ENCODE assay signal across 21 cellular contexts in the genomic region with DNA sequence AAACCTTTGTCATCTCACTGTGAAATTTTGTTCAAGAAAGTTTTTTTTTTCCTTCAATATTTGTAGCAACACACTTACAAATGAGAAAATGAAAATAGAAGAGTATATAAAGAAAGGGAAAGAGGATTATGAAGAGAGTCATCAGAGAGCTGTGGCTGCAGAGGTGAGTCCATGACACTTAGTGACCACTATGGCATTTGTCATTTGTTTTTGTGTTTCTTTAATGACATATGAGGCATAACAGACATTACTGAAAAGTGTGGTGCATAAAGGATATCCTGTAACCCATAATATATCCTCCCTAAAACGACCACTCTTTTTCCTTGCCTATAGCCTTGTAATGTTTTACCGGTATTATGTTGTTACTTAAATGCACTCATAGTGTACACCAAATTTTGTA.
"Had no signal": no experiment of that assay in that cellular context is flagged by ENCODE, and none has a peak within 500 bp of the region (broad histone marks: within the 10 kb centered on the region; RNA-seq: fewer than 3 reads in every experiment).

No MANE protein-coding gene starts in this region.

- ATAC-seq: left cardiac atrium; lower lobe of right lung; natural killer cell; sciatic nerve; stimulated activated naive B cell treated with anti-CD40 and anti-IgM and Interleukin-4, amounts not matched to agents 10 μg/mL and 1 μg/mL and 100 μg/mL, for 72 hours had no signal

- H3K27me3 Mint-ChIP-seq: memory B cell; stimulated activated naive B cell treated with anti-CD40 and anti-IgM and Interleukin-4, amounts not matched to agents 10 μg/mL and 1 μg/mL and 100 μg/mL, for 72 hours had no signal

- H3K9me3 Mint-ChIP-seq: memory B cell; mesothelial cell of epicardium; natural killer cell; neural crest cell; stimulated activated naive B cell treated with anti-CD40 and anti-IgM and Interleukin-4, amounts not matched to agents 10 μg/mL and 1 μg/mL and 100 μg/mL, for 72 hours had no signal

- H3K27me3 ChIP-seq: hepatocyte, spleen had no signal

- H3K27ac Mint-ChIP-seq: endodermal cell; memory B cell; mesothelial cell of epicardium; stimulated activated naive B cell treated with anti-CD40 and anti-IgM and Interleukin-4, amounts not matched to agents 10 μg/mL and 1 μg/mL and 100 μg/mL, for 72 hours had no signal

- DNase-seq: effector CD4-positive, alpha-beta T cell; endodermal cell; foreskin melanocyte; head of caudate nucleus; kidney; left cardiac atrium; left ventricle myocardium inferior; lower lobe of right lung; natural killer cell; posterior cingulate gyrus; spleen; stimulated activated CD4-positive, alpha-beta T cell treated with anti-CD3 and anti-CD28 coated beads, Interleukin-15, amount 100 ng/mL, for 24 hours; stimulated activated CD4-positive, alpha-beta T cell treated with anti-CD3 and anti-CD28 coated beads, Interleukin-1b, Interleukin-23, amount 100 ng/mL, for 48 hours; stimulated activated CD4-positive, alpha-beta T cell treated with anti-CD3 and anti-CD28 coated beads, Interleukin-4, amount 100 ng/mL, for 24 hours; stimulated activated naive B cell treated with anti-CD40 and anti-IgM and Interleukin-4, amounts not matched to agents 10 μg/mL and 1 μg/mL and 100 μg/mL, for 72 hours; trophoblast cell had no signal

- H3K4me1 Mint-ChIP-seq: endodermal cell; mesothelial cell of epicardium; neural crest cell; stimulated activated naive B cell treated with anti-CD40 and anti-IgM and Interleukin-4, amounts not matched to agents 10 μg/mL and 1 μg/mL and 100 μg/mL, for 72 hours had no signal

- H3K4me3 ChIP-seq: hepatocyte, left ventricle myocardium inferior, lower lobe of right lung, spleen had no signal

- H3K9me3 ChIP-seq: left ventricle myocardium inferior, lower lobe of right lung, spleen had no signal

- H3K4me3 Mint-ChIP-seq: endodermal cell; memory B cell; mesothelial cell of epicardium; natural killer cell; neural crest cell; stimulated activated naive B cell treated with anti-CD40 and anti-IgM and Interleukin-4, amounts not matched to agents 10 μg/mL and 1 μg/mL and 100 μg/mL, for 72 hours had no signal

- H3K27ac ChIP-seq: hepatocyte, left ventricle myocardium inferior, lower lobe of right lung, spleen had no signal
